9 cellular contexts compared by ENCODE assay signal in genomic region chr13:41196620-41197019, GRCh38. TPM values are rescaled to one million over a fixed set of nuclear protein-coding genes. Genes with fewer than 3 reads are reported as not detected.
A peak's percentile ranks its signal among the peaks of the same experiment; 100 is the strongest.
DNase-seq lines count a peak whose midpoint lies in the region; ATAC-seq, FAIRE-seq and TF ChIP-seq lines count a peak whose summit lies in the region.
"Had no signal": no experiment of that assay in that cellular context is flagged by ENCODE, and none has a peak within 500 bp of the region (broad histone marks: within the 10 kb centered on the region; RNA-seq: fewer than 3 reads in every experiment).

No MANE protein-coding gene starts in this region.

- TF ChIP-seq CTCF in DND-41 (IDR thresholded peaks at IDR 0.05; ENCODE audit: borderline replicate concordance, extremely low read depth, low read length, poor library complexity, severe bottlenecking): peak; percentile 44
- peak; percentile 62 for TF ChIP-seq CTCF in RWPE2 (IDR thresholded peaks at IDR 0.05; ENCODE audit: poor library complexity, severe bottlenecking)

- H3K27me3 ChIP-seq in DND-41 (ENCODE audit: insufficient read depth, low read length, poor library complexity): no peaks in the 10 kb centered on the region
- H3K27me3 ChIP-seq in RWPE2 (ENCODE audit: insufficient read depth, poor library complexity, severe bottlenecking): no peaks in the 10 kb centered on the region

- H3K27ac ChIP-seq in DND-41 (ENCODE audit: low read length) (no peak overlapping the region), RWPE2 (ENCODE audit: poor library complexity, severe bottlenecking) (no peak overlapping the region)
- H3K27ac ChIP-seq: lower lobe of right lung, prostate gland had no signal

- H3K9me3 ChIP-seq in DND-41 (ENCODE audit: insufficient read depth, low read length, severe bottlenecking) (no peaks in the 10 kb centered on the region), RWPE2 (ENCODE audit: severe bottlenecking) (no peaks in the 10 kb centered on the region)
- H3K9me3 ChIP-seq: lower lobe of right lung, prostate gland had no signal

- peaks cover 12% of the 10 kb centered on the region for H3K36me3 ChIP-seq in DND-41 (ENCODE audit: insufficient read depth, low read length)
- H3K36me3 ChIP-seq in RWPE2 (ENCODE audit: low read depth): peaks cover 13% of the 10 kb centered on the region; the same call in 1 of the 2 replicates
- H3K36me3 ChIP-seq: lower lobe of right lung, prostate gland had no signal

- H3K4me3 ChIP-seq in DND-41 (ENCODE audit: low read depth in 1 of 2, low read length in 2 of 2) (no peak overlapping the region), RWPE2 (ENCODE audit: severe bottlenecking) (no peak overlapping the region)
- H3K4me3 ChIP-seq: lower lobe of right lung, prostate gland had no signal

- H3K4me1 ChIP-seq in DND-41 (ENCODE audit: insufficient read depth, low read length) (peaks cover 33% of the 10 kb centered on the region), RWPE2 (ENCODE audit: insufficient read depth, poor library complexity, severe bottlenecking) (peaks cover 17% of the 10 kb centered on the region)

- no peak for FAIRE-seq in RCC 7860 (lab: Jason Lieb, UNC)

- H3K4me2 ChIP-seq in DND-41 (ENCODE audit: insufficient read depth, low read length): no peak overlapping the region

- H2AFZ ChIP-seq in DND-41 (ENCODE audit: low read depth, low read length): no peak overlapping the region

- no peaks in the 10 kb centered on the region for H4K20me1 ChIP-seq in DND-41 (ENCODE audit: insufficient read depth, low read length)

- H3K79me2 ChIP-seq in DND-41 (ENCODE audit: insufficient read depth, low read length): peaks cover 25% of the 10 kb centered on the region

- ATAC-seq in DND-41 (ENCODE audit: insufficient read depth, low read depth): no peak
- ATAC-seq in RWPE2 (ENCODE audit: low read depth): no peak
- ATAC-seq: lower lobe of right lung had no signal

- no peak for DNase-seq in DND-41
- peak; percentile 58 for DNase-seq in HT-29 (ENCODE audit: low spot score)
- no peak for DNase-seq in RWPE2 (ENCODE audit: low spot score)
- peak; percentile 11 for DNase-seq in iPS-NIHi11 (ENCODE audit: low spot score)
- DNase-seq in RCC 7860 (ENCODE audit: low spot score): no peak
- DNase-seq in NCI-H2196 treated with DMSO at 0.1 percent for 48 hours (lab: John Stamatoyannopoulos, UW; ENCODE audit: unreplicated experiment): no peak
- DNase-seq in activated naive CD4-positive, alpha-beta T cell treated with anti-CD3 and anti-CD28 coated beads, Interleukin-2, amount 50 U/mL, for 16 hours: no peak
- DNase-seq: lower lobe of right lung had no signal

- H3K9ac ChIP-seq in DND-41 (ENCODE audit: low read depth, low read length): no peak overlapping the region

RNA-seq across cellular contexts. Expression of gene KBTBD7, which starts 2.3 kb away (rescaled TPM):
- total RNA-seq in HT-29 (2014; rRNA removed; shearing (Covaris generic)): 6.3 and 7.4 TPM in 2 replicates

Comparison
In these comparisons a context has a peak if more than half of its experiments do, and no peak if none do; other contexts are left out.
1. DNase-seq: peak in HT-29 (single experiment) and iPS-NIHi11 (single experiment); none in DND-41 (single experiment), RWPE2 (single experiment), RCC 7860 (single experiment), NCI-H2196 treated with DMSO at 0.1 percent for 48 hours (single experiment) and activated naive CD4-positive, alpha-beta T cell treated with anti-CD3 and anti-CD28 coated beads, Interleukin-2, amount 50 U/mL, for 16 hours (single experiment).